ENCODE assay signal across 1 cellular context in the genomic region with DNA sequence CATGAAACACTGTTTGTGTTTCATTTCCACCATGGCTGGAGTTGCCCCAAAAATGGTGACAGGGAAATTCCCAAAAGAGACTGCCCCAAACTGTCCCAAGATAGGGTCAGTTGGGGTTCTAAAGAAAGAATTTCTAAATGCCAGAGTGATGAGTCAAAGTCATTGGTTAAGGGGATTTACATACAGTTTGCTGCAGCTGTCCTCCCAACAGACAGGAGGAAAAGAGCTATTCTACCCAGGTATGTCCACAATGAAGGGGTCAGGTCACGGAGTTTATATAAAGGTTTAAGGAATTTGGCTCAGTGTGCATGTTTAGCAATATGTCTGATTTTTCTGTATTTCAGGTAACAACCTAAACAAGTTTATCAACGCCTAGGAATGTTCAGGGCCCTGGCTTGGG.
TF ChIP-seq lines count a peak whose summit lies in the region.

No MANE protein-coding gene starts in this region.

TF ChIP-seq in GM12878, 131 proteins besides CTCF, POLR2A, EP300 and RAD21:
- TF ChIP-seq RAD51 (IDR thresholded peaks at IDR 0.05) (no peak), BHLHE40 (IDR thresholded peaks at IDR 0.05; ENCODE audit: borderline replicate concordance in 1 of 2, low read depth in 2 of 2, low read length in 1 of 2) (no peak), PKNOX1 (IDR thresholded peaks at IDR 0.05) (no peak), NRF1 (conservative IDR thresholded peaks at IDR 0.05; ENCODE audit: low read depth, low read length) (no peak), ZNF274 (IDR thresholded peaks at IDR 0.05; ENCODE audit: insufficient read depth, insufficient read length) (no peak)
